Comparison of ENCODE assay signal across 1 cellular context in genomic region chr4:94126669-94127068, GRCh38.
TF ChIP-seq lines count a peak whose summit lies in the region.

No MANE protein-coding gene starts in this region.

TF ChIP-seq in WTC11, 78 proteins besides CTCF, POLR2A, EP300 and RAD21 (continued from another document):
- TF ChIP-seq ZNF425 (CRISPR knock-in tag; conservative IDR thresholded peaks at IDR 0.05) (no peak), HMGA2 (CRISPR knock-in tag; IDR thresholded peaks at IDR 0.05) (no peak), HMGXB4 (CRISPR knock-in tag; IDR thresholded peaks at IDR 0.05) (no peak), ATF2 (CRISPR knock-in tag; IDR thresholded peaks at IDR 0.05; ENCODE audit: borderline replicate concordance, low read depth) (no peak), ELF4 (CRISPR knock-in tag; IDR thresholded peaks at IDR 0.05; ENCODE audit: low read depth) (no peak), PRRX2 (CRISPR knock-in tag; IDR thresholded peaks at IDR 0.05) (no peak), ZNF416 (CRISPR knock-in tag; IDR thresholded peaks at IDR 0.05) (no peak), PREB (CRISPR knock-in tag; IDR thresholded peaks at IDR 0.05; ENCODE audit: borderline replicate concordance) (no peak), ZSCAN18 (CRISPR knock-in tag; IDR thresholded peaks at IDR 0.05) (no peak), TP53 (CRISPR knock-in tag; IDR thresholded peaks at IDR 0.05) (no peak), GABPB1 (CRISPR knock-in tag; IDR thresholded peaks at IDR 0.05) (no peak), ZNF219 (CRISPR knock-in tag; IDR thresholded peaks at IDR 0.05; ENCODE audit: borderline replicate concordance) (no peak), GRHL2 (CRISPR knock-in tag; IDR thresholded peaks at IDR 0.05; ENCODE audit: insufficient replicate concordance, severe bottlenecking) (no peak), RELA (CRISPR knock-in tag; IDR thresholded peaks at IDR 0.05; ENCODE audit: borderline replicate concordance) (no peak), EMX1 (CRISPR knock-in tag; IDR thresholded peaks at IDR 0.05) (no peak), CREB1 (CRISPR knock-in tag; IDR thresholded peaks at IDR 0.05) (no peak), FOXK1 (CRISPR knock-in tag; IDR thresholded peaks at IDR 0.05) (no peak)
- TF ChIP-seq, protein P1, sequence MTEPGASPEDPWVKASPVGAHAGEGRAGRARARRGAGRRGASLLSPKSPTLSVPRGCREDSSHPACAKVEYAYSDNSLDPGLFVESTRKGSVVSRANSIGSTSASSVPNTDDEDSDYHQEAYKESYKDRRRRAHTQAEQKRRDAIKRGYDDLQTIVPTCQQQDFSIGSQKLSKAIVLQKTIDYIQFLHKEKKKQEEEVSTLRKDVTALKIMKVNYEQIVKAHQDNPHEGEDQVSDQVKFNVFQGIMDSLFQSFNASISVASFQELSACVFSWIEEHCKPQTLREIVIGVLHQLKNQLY (CRISPR knock-in tag; IDR thresholded peaks at IDR 0.05): no peak
